Comparison of ENCODE assay signal across 1 cellular context in genomic region chr6:42960243-42961019, GRCh38.
A peak's percentile ranks its signal among the peaks of the same experiment; 100 is the strongest.
TF ChIP-seq lines count a peak whose summit lies in the region.

Gene GNMT, plus strand, starts transcription at chr6:42960754. Its CDS starts 14 bp downstream, at chr6:42960768.

TF ChIP-seq in HepG2, 621 proteins besides CTCF, POLR2A, EP300 and RAD21 (continued from another document and continues in another):
- TF ChIP-seq ZNF609 (CRISPR knock-in tag; IDR thresholded peaks at IDR 0.05; ENCODE audit: borderline replicate concordance) (no peak), ZNF12 (CRISPR knock-in tag; IDR thresholded peaks at IDR 0.05) (no peak), REST (IDR thresholded peaks at IDR 0.05; ENCODE audit: borderline replicate concordance in 1 of 2, low read depth in 1 of 2, low read length in 2 of 2) (no peak), ZBTB21 (CRISPR knock-in tag; IDR thresholded peaks at IDR 0.05) (no peak; the same call in 1 of the 2 replicates), MAZ (IDR thresholded peaks at IDR 0.05; ENCODE audit: borderline replicate concordance, low read depth, low read length) (no peak), MAZ (CRISPR knock-in tag; IDR thresholded peaks at IDR 0.05; ENCODE audit: low read depth) (peak; percentile 60; the same call in 1 of the 2 replicates), DR1 (CRISPR knock-in tag; IDR thresholded peaks at IDR 0.05) (no peak; the same call in 1 of the 2 replicates), ZNF557 (CRISPR knock-in tag; IDR thresholded peaks at IDR 0.05) (no peak), TBL1XR1 (IDR thresholded peaks at IDR 0.05; ENCODE audit: borderline replicate concordance, low read length, partially characterized antibody) (no peak), SP5 (CRISPR knock-in tag; IDR thresholded peaks at IDR 0.05; ENCODE audit: borderline replicate concordance, low read depth) (peak; percentile 42; the same call in 1 of the 2 replicates), TCF7L2 (IDR thresholded peaks at IDR 0.05; ENCODE audit: low read depth, low read length) (no peak), ZNF737 (CRISPR knock-in tag; IDR thresholded peaks at IDR 0.05; ENCODE audit: borderline replicate concordance) (no peak), FOXP4 (CRISPR knock-in tag; IDR thresholded peaks at IDR 0.05) (no peak), ZNF281 (CRISPR knock-in tag; IDR thresholded peaks at IDR 0.05; ENCODE audit: borderline replicate concordance) (peak; percentile 21; the same call in 1 of the 2 replicates), ZNF713 (CRISPR knock-in tag; IDR thresholded peaks at IDR 0.05) (0 out of 2 replicates have a peak, but pooled peaks have one; percentile 63), RBM22 (optimal IDR thresholded peaks at IDR 0.05; ENCODE audit: low read length) (no peak), HOXA5 (CRISPR knock-in tag; IDR thresholded peaks at IDR 0.05) (no peak; the same call in 1 of the 2 replicates), ARNTL (CRISPR knock-in tag; IDR thresholded peaks at IDR 0.05) (0 out of 2 replicates have a peak, but pooled peaks have one; percentile 54), HNRNPLL (IDR thresholded peaks at IDR 0.05; ENCODE audit: low read depth, low read length, poor library complexity, severe bottlenecking) (peak; percentile 84), ZXDC (CRISPR knock-in tag; IDR thresholded peaks at IDR 0.05) (no peak), MXD1 (CRISPR knock-in tag; IDR thresholded peaks at IDR 0.05) (peak; percentile 95), ESRRA (CRISPR knock-in tag; IDR thresholded peaks at IDR 0.05; ENCODE audit: low read depth) (0 out of 2 replicates have a peak, but pooled peaks have one; percentile 5), DZIP1 (CRISPR knock-in tag; IDR thresholded peaks at IDR 0.05) (peak; percentile 78; the same call in 1 of the 2 replicates), RFX1 (IDR thresholded peaks at IDR 0.05) (no peak), GATAD2A (CRISPR knock-in tag; IDR thresholded peaks at IDR 0.05) (peak; percentile 62; the same call in 1 of the 2 replicates), ZBTB34 (CRISPR knock-in tag; IDR thresholded peaks at IDR 0.05) (no peak; the same call in 1 of the 2 replicates), HIVEP1 (CRISPR knock-in tag; IDR thresholded peaks at IDR 0.05) (peak; percentile 11; the same call in 1 of the 2 replicates), NCOA1 (CRISPR knock-in tag; IDR thresholded peaks at IDR 0.05) (peak; percentile 90), GLI4 (CRISPR knock-in tag; IDR thresholded peaks at IDR 0.05; ENCODE audit: borderline replicate concordance) (0 out of 2 replicates have a peak, but pooled peaks have one; percentile 56), TBP (CRISPR knock-in tag; IDR thresholded peaks at IDR 0.05) (no peak), SRSF9 (IDR thresholded peaks at IDR 0.05; ENCODE audit: borderline replicate concordance, insufficient read depth, low read depth, low read length, poor library complexity, severe bottlenecking) (no peak), ZFP36L2 (CRISPR knock-in tag; IDR thresholded peaks at IDR 0.05) (no peak), ATF7-NPFF (CRISPR knock-in tag; IDR thresholded peaks at IDR 0.05; ENCODE audit: low read depth) (peak; percentile 79), ZNF775 (CRISPR knock-in tag; IDR thresholded peaks at IDR 0.05; ENCODE audit: borderline replicate concordance) (no peak), ZNF414 (CRISPR knock-in tag; IDR thresholded peaks at IDR 0.05) (peak; percentile 61; the same call in 1 of the 2 replicates)
